Comparison of ENCODE assay signal across 16 cellular contexts in the genomic region with DNA sequence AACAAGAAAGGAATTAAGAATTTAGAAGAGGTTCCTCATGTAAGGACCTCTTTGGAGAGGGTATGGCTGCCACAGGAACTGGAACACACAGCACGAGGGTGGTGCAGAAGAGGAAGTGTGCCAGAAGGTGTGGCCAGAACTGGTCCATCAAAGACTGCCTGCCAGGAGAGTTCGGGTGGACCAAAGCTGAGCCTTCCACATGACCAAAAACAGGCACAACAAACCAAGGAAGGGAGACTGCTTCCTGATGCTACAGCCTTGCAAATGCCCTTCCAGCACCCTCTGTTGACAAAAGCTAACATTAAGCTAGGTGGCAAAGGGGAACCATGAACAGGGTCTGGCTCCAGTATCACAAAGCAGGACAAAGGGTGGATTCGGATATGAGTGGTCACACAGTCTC.
DNase-seq lines count a peak whose midpoint lies in the region; ATAC-seq and TF ChIP-seq lines count a peak whose summit lies in the region.
"Had no signal": no experiment of that assay in that cellular context is flagged by ENCODE, and none has a peak within 500 bp of the region (broad histone marks: within the 10 kb centered on the region; RNA-seq: fewer than 3 reads in every experiment).

No MANE protein-coding gene starts in this region.

- peaks cover 42% of the 10 kb centered on the region; the same call in 1 of the 2 replicates for H3K36me3 ChIP-seq in Loucy (ENCODE audit: insufficient read depth, low read length)
- H3K36me3 ChIP-seq in HAP-1 (replicated peaks): peaks cover 6% of the 10 kb centered on the region; the same call in 1 of the 2 replicates

- H3K4me1 ChIP-seq in Loucy (ENCODE audit: insufficient read depth, low read length, poor library complexity, severe bottlenecking): peaks cover 6% of the 10 kb centered on the region
- peaks cover 14% of the 10 kb centered on the region for H3K4me1 ChIP-seq in HAP-1
- H3K4me1 ChIP-seq: neural progenitor cell had no signal

- no peaks in the 10 kb centered on the region for H4K20me1 ChIP-seq in Loucy (ENCODE audit: insufficient read depth, low read length, poor library complexity, severe bottlenecking)

- H3K27me3 ChIP-seq in Loucy (ENCODE audit: insufficient read depth, low read length, poor library complexity, severe bottlenecking): no peaks in the 10 kb centered on the region
- no peaks in the 10 kb centered on the region for H3K27me3 ChIP-seq in HAP-1 (ENCODE audit: low read depth)
- H3K27me3 ChIP-seq: neural progenitor cell had no signal

- peak overlapping the region; percentile 14 for H3K27ac ChIP-seq in caudate nucleus (ENCODE audit: low read depth, low read length)
- H3K27ac ChIP-seq: thoracic aorta had no signal

- H2AFZ ChIP-seq in Loucy (ENCODE audit: low read length): no peak overlapping the region
- H2AFZ ChIP-seq: neural progenitor cell had no signal

- H3K27me3 Mint-ChIP-seq in HFFc6 (ENCODE audit: insufficient read depth): peaks cover 2% of the 10 kb centered on the region; the same call in 1 of the 2 replicates
- H3K27me3 Mint-ChIP-seq: activated naive CD8-positive, alpha-beta T cell treated with anti-CD3 and anti-CD28 coated beads, Interleukin-2, amount 10 ng/mL, durations not matched to agents 7 days and 5 days had no signal

- no peaks in the 10 kb centered on the region for H3K79me2 ChIP-seq in Loucy (ENCODE audit: insufficient read depth, low read length)

- in situ Hi-C loops in HAP-1 (cut with MboI; ENCODE audit: low sequenced_read_pairs): no loop called here

- no peaks in the 10 kb centered on the region for H3F3A ChIP-seq in Loucy (ENCODE audit: low read depth)

- DNase-seq in Ammon's horn (ENCODE audit: low spot score) (peak; percentile 59), caudate nucleus (lab: John Stamatoyannopoulos, UW) (peak in 9 of 61 donors; percentile 2 to 22 (median 11)), midbrain (lab: John Stamatoyannopoulos, UW) (peak; percentile 24), HAP-1 (ENCODE audit: low spot score in 2 of 2) (no peak), HFFc6 (no peak), GF-D8 (lab: John Stamatoyannopoulos, UW) (no peak)
- DNase-seq: activated CD8-positive, alpha-beta T cell treated with anti-CD3 and anti-CD28 coated beads, Interleukin-2, amount 10 ng/mL, durations not matched to agents 7 days and 5 days; activated naive CD8-positive, alpha-beta T cell treated with anti-CD3 and anti-CD28 coated beads, Interleukin-2, amount 10 ng/mL, durations not matched to agents 7 days and 5 days; effector memory CD4-positive, alpha-beta T cell; NCI-H2081; SHP77 treated with DMSO at 0.1 percent for 48 hours; stimulated activated CD4-positive, alpha-beta T cell treated with anti-CD3 and anti-CD28 coated beads, Interleukin-4, amount 100 ng/mL, for 4 hours had no signal

- peaks cover 28% of the 10 kb centered on the region for H3K36me3 Mint-ChIP-seq in HFFc6 (ENCODE audit: low read depth)

- peak; percentile 46; the same call in 1 of the 2 replicates for TF ChIP-seq CTCF in Loucy (conservative IDR thresholded peaks at IDR 0.05; ENCODE audit: low read length)
- TF ChIP-seq CTCF in HFFc6 (IDR thresholded peaks at IDR 0.05): no peak

- H3K4me1 Mint-ChIP-seq in HFFc6 (ENCODE audit: low read depth): peaks cover 16% of the 10 kb centered on the region
- H3K4me1 Mint-ChIP-seq: activated naive CD8-positive, alpha-beta T cell treated with anti-CD3 and anti-CD28 coated beads, Interleukin-2, amount 10 ng/mL, durations not matched to agents 7 days and 5 days; neural progenitor cell had no signal

- H3K9me3 Mint-ChIP-seq in HFFc6: no peaks in the 10 kb centered on the region
- H3K9me3 Mint-ChIP-seq: activated naive CD8-positive, alpha-beta T cell treated with anti-CD3 and anti-CD28 coated beads, Interleukin-2, amount 10 ng/mL, durations not matched to agents 7 days and 5 days; neural progenitor cell had no signal

- no peak overlapping the region for H3K9ac ChIP-seq in Loucy (ENCODE audit: low read depth, low read length, poor library complexity, severe bottlenecking)
- H3K9ac ChIP-seq: neural progenitor cell had no signal

- no peaks in the 10 kb centered on the region for H3K9me3 ChIP-seq in Loucy (ENCODE audit: insufficient read depth, low read depth, low read length)
- H3K9me3 ChIP-seq in HAP-1: no peaks in the 10 kb centered on the region
- H3K9me3 ChIP-seq: thoracic aorta had no signal

- no peak overlapping the region for H3K4me3 Mint-ChIP-seq in HFFc6
- H3K4me3 Mint-ChIP-seq: activated CD8-positive, alpha-beta T cell treated with anti-CD3 and anti-CD28 coated beads, Interleukin-2, amount 10 ng/mL, durations not matched to agents 7 days and 5 days; activated naive CD8-positive, alpha-beta T cell treated with anti-CD3 and anti-CD28 coated beads, Interleukin-2, amount 10 ng/mL, durations not matched to agents 7 days and 5 days; neural progenitor cell had no signal

- H3K27ac Mint-ChIP-seq in HFFc6: no peak overlapping the region
- H3K27ac Mint-ChIP-seq: activated CD8-positive, alpha-beta T cell treated with anti-CD3 and anti-CD28 coated beads, Interleukin-2, amount 10 ng/mL, durations not matched to agents 7 days and 5 days; activated naive CD8-positive, alpha-beta T cell treated with anti-CD3 and anti-CD28 coated beads, Interleukin-2, amount 10 ng/mL, durations not matched to agents 7 days and 5 days; neural progenitor cell had no signal

- H3K4me2 ChIP-seq in Loucy (ENCODE audit: low read depth, low read length, poor library complexity, severe bottlenecking): no peak overlapping the region
- H3K4me2 ChIP-seq: neural progenitor cell had no signal

- ATAC-seq in GM19324 (IDR thresholded peaks at IDR 0.05; ENCODE audit: low FRiP score, unreplicated experiment): no peak
- ATAC-seq: activated CD8-positive, alpha-beta T cell treated with anti-CD3 and anti-CD28 coated beads, Interleukin-2, amount 10 ng/mL, durations not matched to agents 7 days and 5 days had no signal

- no peaks in the 10 kb centered on the region for H3K9me2 ChIP-seq in Loucy (replicated peaks; ENCODE audit: low read depth, low read length)

- H3K4me3 ChIP-seq in Loucy (ENCODE audit: low read length, poor library complexity, severe bottlenecking): no peak overlapping the region
- H3K4me3 ChIP-seq in HAP-1: no peak overlapping the region
- H3K4me3 ChIP-seq: neural progenitor cell, thoracic aorta had no signal

Comparison
In these comparisons a context has a peak if more than half of its experiments do, and no peak if none do; other contexts are left out.
1. DNase-seq: peak in Ammon's horn (single experiment) and midbrain (single experiment); none in HAP-1 (0 of 2), HFFc6 (single experiment) and GF-D8 (single experiment).